ENCODE assay signal across 31 cellular contexts in genomic region chr17:82392209-82392920, GRCh38. TPM values are rescaled to one million over a fixed set of nuclear protein-coding genes. Genes with fewer than 3 reads are reported as not detected.
"Had no signal": no experiment of that assay in that cellular context is flagged by ENCODE, and none has a peak within 500 bp of the region (broad histone marks: within the 10 kb centered on the region; RNA-seq: fewer than 3 reads in every experiment).

No MANE protein-coding gene starts in this region.

- H3K4me1 Mint-ChIP-seq: central memory CD8-positive, alpha-beta T cell had no signal

- H3K27me3 ChIP-seq: gastrocnemius medialis, pancreas, suprapubic skin, tibial artery had no signal

- H3K9me3 Mint-ChIP-seq: central memory CD8-positive, alpha-beta T cell; naive thymus-derived CD8-positive, alpha-beta T cell; stimulated activated effector memory CD8-positive, alpha-beta T cell treated with anti-CD3 and anti-CD28 coated beads, Interleukin-12 subunit alpha, Interleukin-12 subunit beta, amount 100 ng/mL, for 72 hours had no signal

- H3K27ac Mint-ChIP-seq: activated naive CD8-positive, alpha-beta T cell; naive thymus-derived CD8-positive, alpha-beta T cell; stimulated activated effector memory CD8-positive, alpha-beta T cell treated with anti-CD3 and anti-CD28 coated beads, Interleukin-12 subunit alpha, Interleukin-12 subunit beta, amount 100 ng/mL, for 72 hours had no signal

- ATAC-seq: gastrocnemius medialis; left lobe of liver; lower lobe of right lung; naive thymus-derived CD8-positive, alpha-beta T cell; pancreas; stimulated activated effector memory CD8-positive, alpha-beta T cell treated with anti-CD3 and anti-CD28 coated beads, Interleukin-12 subunit alpha, Interleukin-12 subunit beta, amount 100 ng/mL, for 72 hours had no signal

- H3K36me3 ChIP-seq: neutrophil, pancreas, prostate gland had no signal

- H3K4me3 Mint-ChIP-seq: activated naive CD8-positive, alpha-beta T cell; central memory CD8-positive, alpha-beta T cell; naive thymus-derived CD8-positive, alpha-beta T cell; stimulated activated effector memory CD8-positive, alpha-beta T cell treated with anti-CD3 and anti-CD28 coated beads, Interleukin-12 subunit alpha, Interleukin-12 subunit beta, amount 100 ng/mL, for 72 hours had no signal

- H3K4me3 ChIP-seq: gastrocnemius medialis, lower lobe of right lung, pancreas, prostate gland, sigmoid colon, suprapubic skin, tibial artery had no signal

- H3K27ac ChIP-seq: gastrocnemius medialis, lower lobe of right lung, neutrophil, pancreas, prostate gland, sigmoid colon, suprapubic skin, tibial artery had no signal

- H3K27me3 Mint-ChIP-seq: activated naive CD8-positive, alpha-beta T cell; central memory CD8-positive, alpha-beta T cell; naive thymus-derived CD8-positive, alpha-beta T cell had no signal

- H3K4me1 ChIP-seq: gastrocnemius medialis, lower lobe of right lung, prostate gland, sigmoid colon had no signal

- DNase-seq: activated CD4-positive, alpha-beta T cell treated with anti-CD3 and anti-CD28 coated beads for 4 hours; activated CD4-positive, alpha-beta T cell treated with anti-CD3 and anti-CD28 coated beads, Interleukin-2, amount 50 U/mL, for 48 hours; activated CD4-positive, CD25-positive, alpha-beta regulatory T cell; activated CD8-positive, alpha-beta memory T cell treated with anti-CD3 and anti-CD28 coated beads for 24 hours; activated effector memory CD4-positive, alpha-beta T cell treated with Interleukin-2 at 50 U/mL for 16 hours; activated naive CD4-positive, alpha-beta T cell treated with Interleukin-2 at 50 U/mL for 16 hours; anterior cingulate cortex; dermis blood vessel endothelial cell; effector CD4-positive, alpha-beta T cell; erythroblast; gastrocnemius medialis; hippocampal formation; lower lobe of right lung; mesenchymal stem cell; retina; sigmoid colon; small intestine; stimulated activated CD4-positive, alpha-beta T cell treated with anti-CD3 and anti-CD28 coated beads, Interleukin-4, amount 100 ng/mL, for 24 hours; tibial artery had no signal

- H3K9me3 ChIP-seq: gastrocnemius medialis, lower lobe of right lung, neutrophil, pancreas, prostate gland, sigmoid colon, suprapubic skin, tibial artery had no signal

RNA-seq across cellular contexts. Expression of gene UTS2R, which starts 20.8 kb away (rescaled TPM):
- total RNA-seq: bronchial epithelial cell; dermis blood vessel endothelial cell; gastrocnemius medialis; kidney epithelial cell; left lobe of liver; lower lobe of right lung; naive thymus-derived CD8-positive, alpha-beta T cell; prostate gland; sigmoid colon; suprapubic skin; ureter had no signal

RNA-seq across cellular contexts. Expression of gene TEX19, which starts 33.3 kb away (rescaled TPM):
- total RNA-seq: bronchial epithelial cell; dermis blood vessel endothelial cell; kidney epithelial cell; left lobe of liver; lower lobe of right lung; naive thymus-derived CD8-positive, alpha-beta T cell; pancreas; sigmoid colon; suprapubic skin; ureter had no signal
